ENCODE assay signal across 22 cellular contexts in genomic region chr19:7698583-7698982, GRCh38. TPM values are rescaled to one million over a fixed set of nuclear protein-coding genes. Genes with fewer than 3 reads are reported as not detected.
DNase-seq lines count a peak whose midpoint lies in the region; ATAC-seq and TF ChIP-seq lines count a peak whose summit lies in the region.
"Had no signal": no experiment of that assay in that cellular context is flagged by ENCODE, and none has a peak within 500 bp of the region (broad histone marks: within the 10 kb centered on the region; RNA-seq: fewer than 3 reads in every experiment).

No MANE protein-coding gene starts in this region.

- H3K9me3 Mint-ChIP-seq in activated B cell treated with CpG ODN at 0.5 μM for 24 hours, result no peaks in the 10 kb centered on the region
- H3K9me3 Mint-ChIP-seq in stimulated activated effector memory CD8-positive, alpha-beta T cell treated with anti-CD3 and anti-CD28 coated beads, Interleukin-12 subunit alpha, Interleukin-12 subunit beta, amount 100 ng/mL, for 72 hours, result no peaks in the 10 kb centered on the region
- H3K9me3 Mint-ChIP-seq: activated naive CD4-positive, alpha-beta T cell treated with anti-CD3 and anti-CD28 coated beads for 36 hours; natural killer cell had no signal

- peak overlapping the region; percentile 97 for H3K27ac Mint-ChIP-seq in activated B cell treated with CpG ODN at 0.5 μM for 24 hours
- H3K27ac Mint-ChIP-seq in stimulated activated effector memory CD8-positive, alpha-beta T cell treated with anti-CD3 and anti-CD28 coated beads, Interleukin-12 subunit alpha, Interleukin-12 subunit beta, amount 100 ng/mL, for 72 hours, result peak overlapping the region; percentile 91
- H3K27ac Mint-ChIP-seq: progenitor cell of endocrine pancreas had no signal

- H2AFZ ChIP-seq in SK-N-SH (ENCODE audit: low read depth), result no peak overlapping the region

- no peaks in the 10 kb centered on the region for H3K79me2 ChIP-seq in SK-N-SH (ENCODE audit: insufficient read depth)

- POLR2A ChIA-PET in SK-N-SH (lab: Yijun Ruan, JAX) (no interaction called here), activated B cell treated with CpG ODN at 0.5 μM for 24 hours (lab: Charles Lee) (interaction anchor here (0.6 to 4.0 kb wide), 16 partner anchors 9 to 221 kb away, joined by 3 to 23 read pairs (median 4); partner anchors contain the start of genes SNAPC2 and TRAPPC5)

- H3F3A ChIP-seq in SK-N-SH (replicated peaks; ENCODE audit: insufficient read depth), result no peaks in the 10 kb centered on the region

- no peak for TF ChIP-seq RAD21 in SK-N-SH (IDR thresholded peaks at IDR 0.05; ENCODE audit: low read length)

- TF ChIP-seq CTCF in SK-N-SH (IDR thresholded peaks at IDR 0.05) (no peak), activated B cell treated with CpG ODN at 0.5 μM for 24 hours (IDR thresholded peaks at IDR 0.05) (no peak)

- no peak for DNase-seq in SK-N-SH
- no peak for DNase-seq in activated B cell treated with CpG ODN at 0.5 μM for 24 hours
- no peak for DNase-seq in stimulated activated effector memory CD8-positive, alpha-beta T cell treated with anti-CD3 and anti-CD28 coated beads, Interleukin-12 subunit alpha, Interleukin-12 subunit beta, amount 100 ng/mL, for 72 hours (ENCODE audit: low spot score in 2 of 2)
- DNase-seq in NCI-H345 treated with DMSO at 0.1 percent for 48 hours (lab: John Stamatoyannopoulos, UW; ENCODE audit: unreplicated experiment), result no peak
- DNase-seq: activated CD8-positive, alpha-beta memory T cell treated with anti-CD3 and anti-CD28 coated beads, Interleukin-2, amount 50 U/mL, for 48 hours; activated naive CD4-positive, alpha-beta T cell treated with anti-CD3 and anti-CD28 coated beads for 36 hours; GF-D8; Karpas-422; natural killer cell; NCI-H1105; NCI-H524; SIG-M5 had no signal

- peak overlapping the region; percentile 84 for H3K4me3 Mint-ChIP-seq in activated B cell treated with CpG ODN at 0.5 μM for 24 hours
- peak overlapping the region; percentile 67 for H3K4me3 Mint-ChIP-seq in stimulated activated effector memory CD8-positive, alpha-beta T cell treated with anti-CD3 and anti-CD28 coated beads, Interleukin-12 subunit alpha, Interleukin-12 subunit beta, amount 100 ng/mL, for 72 hours
- H3K4me3 Mint-ChIP-seq: natural killer cell had no signal

- H3K27me3 ChIP-seq in SK-N-SH (ENCODE audit: insufficient read depth), result peaks cover 88% of the 10 kb centered on the region

- no peak overlapping the region for H3K27ac ChIP-seq in SK-N-SH (ENCODE audit: low read depth in 2 of 2, low read length in 1 of 2)
- H3K27ac ChIP-seq: 22Rv1, tibial nerve had no signal

- CTCF ChIA-PET in SK-N-SH (lab: Yijun Ruan, JAX), result interaction anchor here (3.0 kb wide), 1 partner anchor 18 kb away, joined by 13 read pairs; the partner anchor contains the start of gene TRAPPC5
- CTCF ChIA-PET in activated B cell treated with CpG ODN at 0.5 μM for 24 hours (lab: Charles Lee), result interaction anchor here (1.2 to 5.9 kb wide), 3 partner anchors 18 to 102 kb away, joined by 3 to 48 read pairs (median 3); partner anchors contain the start of gene TRAPPC5

- H3K4me1 ChIP-seq in SK-N-SH (ENCODE audit: control insufficient read depth in 1 of 2, insufficient read depth in 2 of 2, low read depth in 1 of 2, low read length in 1 of 2), result no peaks in the 10 kb centered on the region
- H3K4me1 ChIP-seq: HAP-1, tibial nerve had no signal

- no peaks in the 10 kb centered on the region for H3K27me3 Mint-ChIP-seq in activated B cell treated with CpG ODN at 0.5 μM for 24 hours

- ATAC-seq in SK-N-SH treated with all-trans-retinoic acid at 6 μM for 48 hours (peak; percentile 15; the same call in 1 of the 3 replicates), activated B cell treated with CpG ODN at 0.5 μM for 24 hours (ENCODE audit: low read depth) (no peak), HG02763 (IDR thresholded peaks at IDR 0.05; ENCODE audit: unreplicated experiment) (no peak)
- no peak for ATAC-seq in stimulated activated effector memory CD8-positive, alpha-beta T cell treated with anti-CD3 and anti-CD28 coated beads, Interleukin-12 subunit alpha, Interleukin-12 subunit beta, amount 100 ng/mL, for 72 hours

- TF ChIP-seq EP300 in SK-N-SH (IDR thresholded peaks at IDR 0.05; ENCODE audit: borderline replicate concordance in 1 of 2, low read depth in 1 of 2, low read length in 1 of 2), result no peak

- no peaks in the 10 kb centered on the region for H3K36me3 ChIP-seq in SK-N-SH (replicated peaks in 1 of 2; ENCODE audit: control insufficient read depth in 1 of 2, insufficient read depth in 2 of 2, low read length in 1 of 2)
- H3K36me3 ChIP-seq: BLaER1 treated with 17β-estradiol and CSF1 and Interleukin-3, amounts not matched to agents 10 nM and 100 nM; HAP-1; tibial nerve had no signal

- peaks cover 36% of the 10 kb centered on the region for H3K36me3 Mint-ChIP-seq in activated B cell treated with CpG ODN at 0.5 μM for 24 hours (ENCODE audit: low read depth)
- H3K36me3 Mint-ChIP-seq in stimulated activated effector memory CD8-positive, alpha-beta T cell treated with anti-CD3 and anti-CD28 coated beads, Interleukin-12 subunit alpha, Interleukin-12 subunit beta, amount 100 ng/mL, for 72 hours, result peaks cover 23% of the 10 kb centered on the region
- H3K36me3 Mint-ChIP-seq: natural killer cell had no signal

- H3K4me3 ChIP-seq in SK-N-SH (ENCODE audit: low read depth in 2 of 2, low read length in 1 of 2), result no peak overlapping the region
- H3K4me3 ChIP-seq: HAP-1, smooth muscle cell, tibial nerve had no signal

- WGBS in SK-N-SH (ENCODE audit: low lambda C conversion rate), result 0% methylated on average over 1 of the region's 11 CpGs

- H3K9ac ChIP-seq in SK-N-SH, result no peak overlapping the region

- intact Hi-C loops in activated B cell treated with CpG ODN at 0.5 μM for 24 hours (cut with micrococcal nuclease), result no loop called here

- H3K9me2 ChIP-seq in SK-N-SH, result no peaks in the 10 kb centered on the region

- H3K9me3 ChIP-seq in SK-N-SH, result no peaks in the 10 kb centered on the region
- H3K9me3 ChIP-seq: BLaER1 treated with 17β-estradiol and CSF1 and Interleukin-3, amounts not matched to agents 10 nM and 100 nM; HAP-1; tibial nerve had no signal

- H4K20me1 ChIP-seq in SK-N-SH (ENCODE audit: insufficient read depth), result no peaks in the 10 kb centered on the region

- peaks cover 97% of the 10 kb centered on the region for H3K4me1 Mint-ChIP-seq in activated B cell treated with CpG ODN at 0.5 μM for 24 hours
- peaks cover 34% of the 10 kb centered on the region for H3K4me1 Mint-ChIP-seq in stimulated activated effector memory CD8-positive, alpha-beta T cell treated with anti-CD3 and anti-CD28 coated beads, Interleukin-12 subunit alpha, Interleukin-12 subunit beta, amount 100 ng/mL, for 72 hours
- H3K4me1 Mint-ChIP-seq: natural killer cell had no signal

- no peak overlapping the region for H3K4me2 ChIP-seq in SK-N-SH
- H3K4me2 ChIP-seq: smooth muscle cell had no signal

TF ChIP-seq in SK-N-SH treated with all-trans-retinoic acid at 6 μM for 48 hours, 23 proteins besides CTCF, POLR2A, EP300 and RAD21 (continues in another document):
- TF ChIP-seq TCF4 (CRISPR knock-in tag; IDR thresholded peaks at IDR 0.05; ENCODE audit: borderline replicate concordance), result no peak

TF ChIP-seq in SK-N-SH, 30 proteins besides CTCF, POLR2A, EP300 and RAD21 (continues in another document):
- TF ChIP-seq TEAD4 (IDR thresholded peaks at IDR 0.05; ENCODE audit: borderline replicate concordance, insufficient read depth) (no peak), GABPA (IDR thresholded peaks at IDR 0.05; ENCODE audit: low read depth) (no peak), EZH2phosphoT487 (IDR thresholded peaks at IDR 0.05; ENCODE audit: borderline replicate concordance, low read depth) (no peak), GATA2 (CRISPR knock-in tag; IDR thresholded peaks at IDR 0.05) (no peak), JUND (IDR thresholded peaks at IDR 0.05) (no peak), MXI1 (IDR thresholded peaks at IDR 0.05; ENCODE audit: low read depth, low read length) (no peak), MAX (IDR thresholded peaks at IDR 0.05; ENCODE audit: low read depth) (no peak), TAF1 (IDR thresholded peaks at IDR 0.05; ENCODE audit: borderline replicate concordance, low read depth, low read length) (no peak), USF1 (IDR thresholded peaks at IDR 0.05; ENCODE audit: borderline replicate concordance, low read depth) (no peak)

RNA-seq across cellular contexts. Expression of gene FCER2, which starts 3.3 kb away (rescaled TPM):
- polyA plus RNA-seq in SK-N-SH (2012; rRNA removed), result not detected in 2 replicates
- not detected in 2 replicates for polyA plus RNA-seq in SK-N-SH (2012; cell fraction: cytosol; rRNA removed)
- polyA plus RNA-seq in SK-N-SH (2012; cell fraction: nucleus; rRNA removed), result not detected in 2 replicates
- 191 and 193 TPM in 2 replicates for total RNA-seq in activated B cell treated with CpG ODN at 0.5 μM for 24 hours
- total RNA-seq: mammary epithelial cell, progenitor cell of endocrine pancreas, smooth muscle cell had no signal
- polyA plus RNA-seq: keratinocyte, mammary epithelial cell, smooth muscle cell had no signal

RNA-seq across cellular contexts. Expression of gene TRAPPC5, which starts 17.9 kb away (rescaled TPM):
- 44.1 and 49.4 TPM in 2 replicates for polyA plus RNA-seq in SK-N-SH (2012; rRNA removed)
- 21.7 and 37.7 TPM in 2 replicates for polyA plus RNA-seq in SK-N-SH (2012; cell fraction: cytosol; rRNA removed)
- 18.7 and 27.8 TPM in 2 replicates for polyA plus RNA-seq in SK-N-SH (2012; cell fraction: nucleus; rRNA removed)
- total RNA-seq in activated B cell treated with CpG ODN at 0.5 μM for 24 hours, result 110 and 123 TPM in 2 replicates

RNA-seq across cellular contexts. Expression of gene MCEMP1, which starts 21.7 kb away (rescaled TPM):
- not detected in 2 replicates for polyA plus RNA-seq in SK-N-SH (2012; rRNA removed)
- not detected in 2 replicates for polyA plus RNA-seq in SK-N-SH (2012; cell fraction: cytosol; rRNA removed)
- polyA plus RNA-seq in SK-N-SH (2012; cell fraction: nucleus; rRNA removed), result not detected in 2 replicates
- not detected in 2 replicates for total RNA-seq in activated B cell treated with CpG ODN at 0.5 μM for 24 hours
- total RNA-seq: activated naive CD4-positive, alpha-beta T cell treated with anti-CD3 and anti-CD28 coated beads for 36 hours; mammary epithelial cell; progenitor cell of endocrine pancreas; smooth muscle cell had no signal
- polyA plus RNA-seq: keratinocyte, smooth muscle cell had no signal

RNA-seq across cellular contexts. Expression of gene RETN, which starts 29.7 kb away (rescaled TPM):
- not detected in 2 replicates for polyA plus RNA-seq in SK-N-SH (2012; rRNA removed)
- polyA plus RNA-seq in SK-N-SH (2012; cell fraction: cytosol; rRNA removed), result not detected in 2 replicates
- polyA plus RNA-seq in SK-N-SH (2012; cell fraction: nucleus; rRNA removed), result not detected in 2 replicates
- not detected in 2 replicates for total RNA-seq in activated B cell treated with CpG ODN at 0.5 μM for 24 hours
- total RNA-seq: activated naive CD4-positive, alpha-beta T cell treated with anti-CD3 and anti-CD28 coated beads for 36 hours; mammary epithelial cell; progenitor cell of endocrine pancreas; smooth muscle cell; tibial nerve had no signal
- polyA plus RNA-seq: keratinocyte, mammary epithelial cell, smooth muscle cell had no signal

RNA-seq across cellular contexts. Expression of gene CLEC4G, which starts 33.3 kb away (rescaled TPM):
- not detected in 2 replicates for polyA plus RNA-seq in SK-N-SH (2012; rRNA removed)
- not detected in 2 replicates for polyA plus RNA-seq in SK-N-SH (2012; cell fraction: cytosol; rRNA removed)
- not detected in 2 replicates for polyA plus RNA-seq in SK-N-SH (2012; cell fraction: nucleus; rRNA removed)
- 0.55 and 0.78 TPM in 2 replicates for total RNA-seq in activated B cell treated with CpG ODN at 0.5 μM for 24 hours
- total RNA-seq: activated naive CD4-positive, alpha-beta T cell treated with anti-CD3 and anti-CD28 coated beads for 36 hours; mammary epithelial cell; natural killer cell; progenitor cell of endocrine pancreas; smooth muscle cell had no signal
- polyA plus RNA-seq: keratinocyte, mammary epithelial cell, smooth muscle cell had no signal
